20 cellular contexts compared by ENCODE assay signal in genomic region chr2:105498281-105498846, GRCh38.
"Had no signal": no experiment of that assay in that cellular context is flagged by ENCODE, and none has a peak within 500 bp of the region (broad histone marks: within the 10 kb centered on the region; RNA-seq: fewer than 3 reads in every experiment).

No MANE protein-coding gene starts in this region.

- H3K4me1 ChIP-seq: ascending aorta, parathyroid adenoma, sigmoid colon, suprapubic skin had no signal

- H3K9me3 ChIP-seq: ascending aorta, suprapubic skin, transverse colon had no signal

- ATAC-seq: activated CD4-positive, alpha-beta T cell treated with anti-CD3 and anti-CD28 coated beads for 36 hours; activated naive CD4-positive, alpha-beta T cell treated with anti-CD3 and anti-CD28 coated beads, Interleukin-2, amount 50 U/mL, for 72 hours; activated T-cell treated with anti-CD3 and anti-CD28 coated beads, Interleukin-2, amount 50 U/mL, for 4 hours; esophagus mucosa; naive thymus-derived CD8-positive, alpha-beta T cell; stimulated activated naive B cell treated with anti-CD40 and anti-IgM and Interleukin-4, amounts not matched to agents 10 μg/mL and 1 μg/mL and 100 μg/mL, for 72 hours had no signal

- H3K27ac ChIP-seq: ascending aorta, parathyroid adenoma, sigmoid colon, SK-N-MC, suprapubic skin, transverse colon had no signal

- DNase-seq: activated CD4-positive, alpha-beta T cell treated with anti-CD3 and anti-CD28 coated beads for 36 hours; activated CD4-positive, alpha-beta T cell treated with anti-CD3 and anti-CD28 coated beads, Interleukin-2, amount 50 U/mL, for 48 hours; activated CD4-positive, CD25-positive, alpha-beta regulatory T cell; activated T-cell treated with anti-CD3 and anti-CD28 coated beads, Interleukin-2, amount 50 U/mL, for 4 hours; central memory CD4-positive, alpha-beta T cell; endodermal cell; foreskin fibroblast; naive thymus-derived CD8-positive, alpha-beta T cell; occipital lobe; sigmoid colon; stimulated activated CD4-positive, alpha-beta T cell treated with anti-CD3 and anti-CD28 coated beads, Interleukin-1b, Interleukin-23, amount 100 ng/mL, for 48 hours; stimulated activated naive B cell treated with anti-CD40 and anti-IgM and Interleukin-4, amounts not matched to agents 10 μg/mL and 1 μg/mL and 100 μg/mL, for 72 hours; transverse colon had no signal

- H3K36me3 ChIP-seq: ascending aorta, sigmoid colon, suprapubic skin, transverse colon had no signal

- H3K27me3 ChIP-seq: ascending aorta, sigmoid colon, suprapubic skin, transverse colon had no signal

- H3K4me3 ChIP-seq: ascending aorta, sigmoid colon, SK-N-MC, smooth muscle cell, suprapubic skin, transverse colon had no signal
